ENCODE assay signal across 1 cellular context in genomic region chr10:110530131-110530831, GRCh38.
A peak's percentile ranks its signal among the peaks of the same experiment; 100 is the strongest.
TF ChIP-seq lines count a peak whose summit lies in the region.

No MANE protein-coding gene starts in this region.

TF ChIP-seq in A549, 52 proteins besides CTCF, POLR2A, EP300 and RAD21 (continued from another document):
- TF ChIP-seq HOXB13 (CRISPR knock-in tag; IDR thresholded peaks at IDR 0.05; ENCODE audit: low read depth) (peak; percentile 16; the same call in 1 of the 2 replicates), KDM1A (IDR thresholded peaks at IDR 0.05; ENCODE audit: low read depth) (no peak), CHD4 (IDR thresholded peaks at IDR 0.05; ENCODE audit: borderline replicate concordance) (no peak), EHF (CRISPR knock-in tag; IDR thresholded peaks at IDR 0.05) (no peak), NPAS2 (CRISPR knock-in tag; IDR thresholded peaks at IDR 0.05; ENCODE audit: borderline replicate concordance) (no peak), PHF8 (IDR thresholded peaks at IDR 0.05; ENCODE audit: borderline replicate concordance, low read depth) (peak; percentile 49; the same call in 1 of the 2 replicates), FOSL2 (IDR thresholded peaks at IDR 0.05) (0 out of 2 replicates have a peak, but pooled peaks have one; percentile 33), FOSL2 (CRISPR knock-in tag; IDR thresholded peaks at IDR 0.05) (peak; percentile 77), RFX5 (IDR thresholded peaks at IDR 0.05) (no peak), NFE2L2 (conservative IDR thresholded peaks at IDR 0.05; ENCODE audit: low read length) (no peak)
